20 cellular contexts compared by ENCODE assay signal in the genomic region with DNA sequence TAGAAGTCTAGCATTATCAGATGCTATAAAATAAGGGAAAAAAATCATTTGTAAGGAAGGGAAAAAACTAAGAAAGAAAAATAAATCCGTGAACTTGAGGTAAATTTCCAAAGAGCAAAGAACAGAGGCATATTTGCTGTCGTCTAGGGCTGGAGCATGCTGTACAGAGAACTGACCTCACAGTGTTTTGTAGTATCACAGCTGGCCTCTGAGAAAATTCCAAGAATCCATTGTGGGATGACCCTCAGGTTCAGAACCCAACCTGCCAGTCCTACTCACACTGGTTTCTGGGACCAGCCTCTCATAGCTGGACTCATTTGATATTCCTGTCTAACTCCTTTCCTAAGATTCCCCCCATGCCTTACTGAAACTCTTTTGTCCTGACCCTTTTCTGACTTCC.
DNase-seq lines count a peak whose midpoint lies in the region; ATAC-seq and TF ChIP-seq lines count a peak whose summit lies in the region.
"Had no signal": no experiment of that assay in that cellular context is flagged by ENCODE, and none has a peak within 500 bp of the region (broad histone marks: within the 10 kb centered on the region; RNA-seq: fewer than 3 reads in every experiment).

No MANE protein-coding gene starts in this region.

- H3K4me3 Mint-ChIP-seq in nephron, result no peak overlapping the region
- H3K4me3 Mint-ChIP-seq: CD4-positive, CD25-positive, alpha-beta regulatory T cell; CD8-positive, alpha-beta memory T cell had no signal

- ATAC-seq in HG02938 (IDR thresholded peaks at IDR 0.05; ENCODE audit: unreplicated experiment), result no peak
- ATAC-seq: GM12878 had no signal

- TF ChIP-seq CTCF in astrocyte of the spinal cord (IDR thresholded peaks at IDR 0.05; ENCODE audit: low read depth, low read length), result no peak
- TF ChIP-seq CTCF in nephron (IDR thresholded peaks at IDR 0.05; ENCODE audit: unreplicated experiment in 3 of 3), result no peak

- peaks cover 9% of the 10 kb centered on the region for H3K9me3 Mint-ChIP-seq in nephron

- peaks cover 3% of the 10 kb centered on the region for H3K27me3 Mint-ChIP-seq in nephron (ENCODE audit: low read depth)
- H3K27me3 Mint-ChIP-seq: CD4-positive, CD25-positive, alpha-beta regulatory T cell had no signal

- H3K27ac Mint-ChIP-seq in nephron, result peak overlapping the region in 2 of 3 experiments; percentile 10 to 14
- H3K27ac Mint-ChIP-seq: CD4-positive, CD25-positive, alpha-beta regulatory T cell; CD8-positive, alpha-beta memory T cell had no signal

- no peaks in the 10 kb centered on the region for H3K36me3 Mint-ChIP-seq in nephron (ENCODE audit: low read depth)
- H3K36me3 Mint-ChIP-seq: CD4-positive, CD25-positive, alpha-beta regulatory T cell; CD8-positive, alpha-beta memory T cell had no signal

- H3K4me3 ChIP-seq in astrocyte of the spinal cord (ENCODE audit: low read depth, low read length), result no peak overlapping the region
- H3K4me3 ChIP-seq in skeletal muscle cell (ENCODE audit: low read depth, low read length), result no peak overlapping the region
- H3K4me3 ChIP-seq: GM12878, HAP-1 had no signal

- DNase-seq in astrocyte of the spinal cord (ENCODE audit: low read depth, low spot score), result peak; percentile 1
- peak; percentile 43 for DNase-seq in skeletal muscle cell (ENCODE audit: low read depth)
- DNase-seq in stimulated activated CD4-positive, alpha-beta T cell treated with anti-CD3 and anti-CD28 coated beads, Interleukin-12 subunit alpha, Interleukin-12 subunit beta, amount 100 ng/mL, for 4 hours, result no peak
- DNase-seq in medulla oblongata (ENCODE audit: extremely low spot score), result no peak
- no peak for DNase-seq in NCI-H446 (lab: John Stamatoyannopoulos, UW)
- DNase-seq: ACHN; BE2C; C1 segment of cervical spinal cord; CD4-positive, CD25-positive, alpha-beta regulatory T cell; CD8-positive, alpha-beta memory T cell; COR-L47; DMS 273 treated with DMSO at 0.1 percent for 48 hours; DMS53; DND-41; EL; IMR-90 had no signal

- peaks cover 6% of the 10 kb centered on the region for H3K4me1 Mint-ChIP-seq in nephron
- H3K4me1 Mint-ChIP-seq: CD4-positive, CD25-positive, alpha-beta regulatory T cell; CD8-positive, alpha-beta memory T cell had no signal

- in situ Hi-C loops in astrocyte of the spinal cord (cut with HindIII; ENCODE audit: low sequenced_read_pairs), result no loop called here

Comparison
In these comparisons a context has a peak if more than half of its experiments do, and no peak if none do; other contexts are left out.
1. DNase-seq: peak in astrocyte of the spinal cord (single experiment) and skeletal muscle cell (single experiment); none in stimulated activated CD4-positive, alpha-beta T cell treated with anti-CD3 and anti-CD28 coated beads, Interleukin-12 subunit alpha, Interleukin-12 subunit beta, amount 100 ng/mL, for 4 hours (single experiment), medulla oblongata (single experiment) and NCI-H446 (0 of 2).